ENCODE assay signal across 1 cellular context in the genomic region with DNA sequence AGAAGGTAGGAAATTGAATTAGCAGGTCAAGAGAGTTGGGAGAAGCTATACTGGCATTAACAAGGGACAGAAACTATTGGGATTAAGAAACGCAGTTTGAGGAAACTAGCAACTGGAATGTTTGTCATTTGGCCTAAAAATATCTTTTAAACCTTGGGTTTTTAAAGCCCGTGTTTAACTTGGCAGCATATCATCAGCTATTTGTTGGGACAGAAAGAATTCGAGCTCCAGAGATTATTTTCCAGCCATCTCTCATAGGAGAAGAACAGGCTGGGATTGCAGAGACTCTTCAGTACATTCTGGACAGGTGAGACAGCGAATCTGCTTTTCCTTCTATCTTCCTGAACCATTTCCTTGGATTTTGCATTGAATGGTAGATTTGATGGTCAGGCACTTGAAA.
TF ChIP-seq lines count a peak whose summit lies in the region.

No MANE protein-coding gene starts in this region.

TF ChIP-seq in K562, 482 proteins besides CTCF, POLR2A, EP300 and RAD21:
- TF ChIP-seq PCBP2 (IDR thresholded peaks at IDR 0.05; ENCODE audit: low read depth, low read length, poor library complexity, severe bottlenecking) (no peak), EP400 (IDR thresholded peaks at IDR 0.05) (no peak), ZNF644 (tag; IDR thresholded peaks at IDR 0.05; ENCODE audit: low read depth) (no peak), ERF (CRISPR knock-in tag; IDR thresholded peaks at IDR 0.05) (no peak), NCOA6 (IDR thresholded peaks at IDR 0.05) (no peak), ZNF134 (CRISPR knock-in tag; conservative IDR thresholded peaks at IDR 0.05) (no peak), MAFG (tag; conservative IDR thresholded peaks at IDR 0.05) (no peak), NCOA4 (IDR thresholded peaks at IDR 0.05; ENCODE audit: partially characterized antibody) (no peak), TEAD1 (CRISPR knock-in tag; IDR thresholded peaks at IDR 0.05) (no peak), ARHGAP35 (IDR thresholded peaks at IDR 0.05; ENCODE audit: partially characterized antibody) (no peak), RBM15 (IDR thresholded peaks at IDR 0.05; ENCODE audit: insufficient read depth, low read length) (no peak)
- TF ChIP-seq, protein P1, sequence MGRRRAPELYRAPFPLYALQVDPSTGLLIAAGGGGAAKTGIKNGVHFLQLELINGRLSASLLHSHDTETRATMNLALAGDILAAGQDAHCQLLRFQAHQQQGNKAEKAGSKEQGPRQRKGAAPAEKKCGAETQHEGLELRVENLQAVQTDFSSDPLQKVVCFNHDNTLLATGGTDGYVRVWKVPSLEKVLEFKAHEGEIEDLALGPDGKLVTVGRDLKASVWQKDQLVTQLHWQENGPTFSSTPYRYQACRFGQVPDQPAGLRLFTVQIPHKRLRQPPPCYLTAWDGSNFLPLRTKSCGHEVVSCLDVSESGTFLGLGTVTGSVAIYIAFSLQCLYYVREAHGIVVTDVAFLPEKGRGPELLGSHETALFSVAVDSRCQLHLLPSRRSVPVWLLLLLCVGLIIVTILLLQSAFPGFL (CRISPR knock-in tag; IDR thresholded peaks at IDR 0.05), result no peak
- TF ChIP-seq, protein P2, sequence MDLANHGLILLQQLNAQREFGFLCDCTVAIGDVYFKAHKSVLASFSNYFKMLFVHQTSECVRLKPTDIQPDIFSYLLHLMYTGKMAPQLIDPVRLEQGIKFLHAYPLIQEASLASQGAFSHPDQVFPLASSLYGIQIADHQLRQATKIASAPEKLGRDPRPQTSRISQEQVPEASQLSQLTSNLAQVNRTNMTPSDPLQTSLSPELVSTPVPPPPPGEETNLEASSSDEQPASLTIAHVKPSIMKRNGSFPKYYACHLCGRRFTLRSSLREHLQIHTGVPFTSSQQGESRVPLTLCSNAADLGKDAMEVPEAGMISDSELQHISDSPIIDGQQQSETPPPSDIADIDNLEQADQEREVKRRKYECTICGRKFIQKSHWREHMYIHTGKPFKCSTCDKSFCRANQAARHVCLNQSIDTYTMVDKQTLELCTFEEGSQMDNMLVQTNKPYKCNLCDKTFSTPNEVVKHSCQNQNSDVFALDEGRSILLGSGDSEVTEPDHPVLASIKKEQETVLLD (IDR thresholded peaks at IDR 0.05), result no peak
